27 cellular contexts compared by ENCODE assay signal in the genomic region with DNA sequence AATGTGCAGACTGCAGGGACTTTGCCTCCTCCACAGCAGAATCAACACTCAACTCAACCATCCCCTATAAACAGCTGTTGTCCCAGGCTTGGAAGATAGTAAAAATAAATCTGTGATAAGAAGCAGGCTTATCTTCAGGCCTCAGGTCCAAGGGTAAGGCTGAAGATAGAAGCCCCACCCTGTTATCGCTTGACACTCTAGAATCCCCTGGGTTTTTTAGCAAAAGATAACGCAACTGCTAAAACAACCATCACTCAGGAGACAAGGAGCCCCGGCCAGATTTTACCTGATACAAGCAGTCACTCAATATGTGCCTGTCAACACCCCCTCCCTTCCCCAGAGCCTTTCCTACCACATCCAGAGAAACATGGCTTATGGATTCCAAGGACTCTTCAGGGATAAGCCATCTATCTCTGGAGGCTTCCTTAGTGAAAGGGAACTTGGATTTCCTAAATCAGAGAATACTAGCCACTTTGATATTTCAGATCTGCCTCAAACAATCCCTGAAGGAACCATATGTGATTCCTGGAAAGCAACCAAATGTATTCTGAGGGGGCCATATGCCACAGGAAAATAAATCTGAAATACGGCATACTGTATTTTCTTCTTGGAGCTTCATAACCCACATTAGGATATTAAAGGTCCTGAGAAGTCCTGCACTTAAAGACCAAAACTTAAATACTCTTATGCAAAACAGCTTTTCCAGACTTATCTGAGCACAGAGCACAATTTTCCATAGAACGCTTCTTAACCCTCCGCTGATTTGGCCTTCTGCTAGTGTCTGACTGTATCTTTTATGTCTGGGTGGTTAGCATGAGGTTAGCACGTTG.
"Had no signal": no experiment of that assay in that cellular context is flagged by ENCODE, and none has a peak within 500 bp of the region (broad histone marks: within the 10 kb centered on the region; RNA-seq: fewer than 3 reads in every experiment).

No MANE protein-coding gene starts in this region.

- H3K27ac ChIP-seq: left lung, neural progenitor cell, sigmoid colon, spleen, testis, vagina, VCaP had no signal

- H3K36me3 ChIP-seq: left lung, neural progenitor cell, sigmoid colon, spleen, vagina had no signal

- H3K27me3 ChIP-seq: left lung, neural progenitor cell, sigmoid colon, spleen, testis, vagina had no signal

- ATAC-seq: activated CD8-positive, alpha-beta memory T cell treated with anti-CD3 and anti-CD28 coated beads, Interleukin-2, amount 10 ng/mL, durations not matched to agents 7 days and 5 days; activated CD8-positive, alpha-beta T cell treated with anti-CD3 and anti-CD28 coated beads for 36 hours; activated naive CD4-positive, alpha-beta T cell treated with anti-CD3 and anti-CD28 coated beads, Interleukin-2, amount 50 U/mL, for 72 hours; esophagus mucosa; left lung; naive thymus-derived CD8-positive, alpha-beta T cell had no signal

- H3K4me3 ChIP-seq: left lung, lung, neural progenitor cell, sigmoid colon, spleen, testis, vagina had no signal

- H3K4me2 ChIP-seq: neural progenitor cell had no signal

- H3K4me1 ChIP-seq: left lung, neural progenitor cell, spleen, testis, vagina had no signal

- DNase-seq: activated CD4-positive, alpha-beta T cell treated with anti-CD3 and anti-CD28 coated beads, Interleukin-2, amount 10 ng/mL, durations not matched to agents 7 days and 5 days; activated CD4-positive, CD25-positive, alpha-beta regulatory T cell treated with anti-CD3 and anti-CD28 coated beads, Interleukin-2, amount 50 U/mL, for 72 hours; activated CD8-positive, alpha-beta memory T cell treated with anti-CD3 and anti-CD28 coated beads, Interleukin-2, amount 10 ng/mL, durations not matched to agents 7 days and 5 days; activated CD8-positive, alpha-beta T cell treated with anti-CD3 and anti-CD28 coated beads for 36 hours; activated gamma-delta T cell; activated T-cell treated with anti-CD3 and anti-CD28 coated beads for 4 hours; aorta; dermis blood vessel endothelial cell; effector CD8-positive, alpha-beta T cell; foreskin melanocyte; hippocampal formation; kidney glomerular epithelial cell; left lung; naive thymus-derived CD8-positive, alpha-beta T cell; posterior cingulate gyrus; sigmoid colon; spleen; stimulated activated CD4-positive, alpha-beta T cell treated with anti-CD3 and anti-CD28 coated beads, Interleukin-4, amount 100 ng/mL, for 1 hour; stimulated activated naive CD4-positive, alpha-beta T cell; T-helper 9 cell; testis had no signal

- H3K9me3 ChIP-seq: left lung, sigmoid colon, spleen, testis, vagina had no signal

- H2AFZ ChIP-seq: neural progenitor cell had no signal
